9 cellular contexts compared by ENCODE assay signal in the genomic region with DNA sequence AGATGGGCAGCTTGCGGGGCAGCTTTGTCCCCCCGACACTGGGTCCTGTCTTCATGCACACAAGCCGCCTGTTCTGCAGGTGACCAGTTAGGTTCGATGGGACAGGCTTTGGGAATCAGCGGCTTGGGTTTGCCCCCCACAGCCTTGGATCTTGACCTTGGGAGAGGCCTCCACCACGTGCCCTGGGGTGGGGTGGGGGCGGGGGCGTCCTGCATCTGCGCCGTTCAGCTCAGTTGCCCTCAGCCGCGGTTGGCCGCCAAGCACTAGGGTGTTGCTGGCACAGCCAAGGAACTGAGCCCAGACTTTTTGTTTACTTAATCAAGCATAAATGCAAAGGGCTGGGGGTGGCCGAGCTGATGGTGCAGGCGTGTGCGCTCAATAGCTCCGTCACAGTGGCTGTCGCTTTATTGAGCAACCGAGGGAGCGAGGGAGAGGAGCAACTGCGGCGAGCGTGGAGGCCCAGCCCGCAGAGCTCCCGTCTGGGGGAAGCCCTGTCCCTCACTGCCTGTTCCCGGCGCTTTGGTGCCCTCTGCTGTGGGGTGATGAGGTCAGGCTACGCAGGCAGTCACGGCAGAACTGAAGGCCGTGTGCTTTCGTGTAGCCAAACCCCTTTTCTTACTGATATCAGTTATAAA. TPM values are rescaled to one million over a fixed set of nuclear protein-coding genes. Genes with fewer than 3 reads are reported as not detected.
DNase-seq lines count a peak whose midpoint lies in the region; ATAC-seq and TF ChIP-seq lines count a peak whose summit lies in the region.
"Had no signal": no experiment of that assay in that cellular context is flagged by ENCODE, and none has a peak within 500 bp of the region (broad histone marks: within the 10 kb centered on the region; RNA-seq: fewer than 3 reads in every experiment).

No MANE protein-coding gene starts in this region.

- peak in 1 of 2 donors; percentile 29 for TF ChIP-seq POLR2A in adrenal gland (IDR thresholded peaks at IDR 0.05)
- no peak for TF ChIP-seq POLR2A in gastrocnemius medialis (IDR thresholded peaks at IDR 0.05)

- ATAC-seq in gastrocnemius medialis (peak; percentile 78 to 81), GM21717 (IDR thresholded peaks at IDR 0.05; ENCODE audit: unreplicated experiment) (no peak), HG03439 (IDR thresholded peaks at IDR 0.05; ENCODE audit: unreplicated experiment) (no peak)

- H3K4me1 ChIP-seq in adrenal gland (replicated peaks in 1 of 2): peaks cover 5 to 12% of the 10 kb centered on the region in 2 donors
- H3K4me1 ChIP-seq in right atrium auricular region: peaks cover 0 to 16% of the 10 kb centered on the region in 2 donors
- H3K4me1 ChIP-seq in gastrocnemius medialis: peaks cover 6 to 9% of the 10 kb centered on the region in 2 donors

- H3K4me3 ChIP-seq in adrenal gland: peak overlapping the region in 1 of 4 donors; percentile 36
- H3K4me3 ChIP-seq in right atrium auricular region: peak overlapping the region in 1 of 2 donors; percentile 10
- peak overlapping the region in 2 of 4 donors; percentile 1 to 20 for H3K4me3 ChIP-seq in gastrocnemius medialis

- no peaks in the 10 kb centered on the region for H3K36me3 ChIP-seq in adrenal gland (replicated peaks in 1 of 2)
- H3K36me3 ChIP-seq in right atrium auricular region: no peaks in the 10 kb centered on the region
- H3K36me3 ChIP-seq in gastrocnemius medialis: no peaks in the 10 kb centered on the region

- intact Hi-C loops in adrenal gland (cut with DNase I): loop anchor here (5.0 to 10.0 kb wide), 5 partner anchors 49 to 321 kb away; a partner anchor contains a TSS
- intact Hi-C loops in gastrocnemius medialis (cut with DNase I; ENCODE audit: low total_unique reads): loop anchor here (1.0 to 5.0 kb wide), 3 partner anchors 48 to 219 kb away; no protein-coding TSS in a partner anchor

- 7 to 22% (median 11%) methylated on average over 11 to 31 of the region's 31 CpGs for WGBS in adrenal gland, 4 donors

- no peaks in the 10 kb centered on the region for H3K27me3 ChIP-seq in adrenal gland
- no peaks in the 10 kb centered on the region for H3K27me3 ChIP-seq in right atrium auricular region
- peaks cover 8 to 14% (median 12%) of the 10 kb centered on the region in 3 donors for H3K27me3 ChIP-seq in gastrocnemius medialis

- TF ChIP-seq CTCF in GM12873 (IDR thresholded peaks at IDR 0.05; ENCODE audit: insufficient read depth, low read depth, low read length, missing control alignments) (peak; percentile 63), adrenal gland (IDR thresholded peaks at IDR 0.05) (peak; percentile 33 to 84 (median 70)), right atrium auricular region (IDR thresholded peaks at IDR 0.05) (peak in 1 of 2 donors; percentile 72), gastrocnemius medialis (IDR thresholded peaks at IDR 0.05 in 4 of 5, conservative IDR thresholded peaks at IDR 0.05 in 1 of 5) (peak; percentile 10 to 69 (median 59))

- H3K9me3 ChIP-seq in adrenal gland (replicated peaks in 1 of 3) (no peaks in the 10 kb centered on the region), right atrium auricular region (peaks cover 0 to 7% of the 10 kb centered on the region in 2 donors), gastrocnemius medialis (no peaks in the 10 kb centered on the region)

- H3K27ac ChIP-seq in adrenal gland (no peak overlapping the region), right atrium auricular region (no peak overlapping the region), gastrocnemius medialis (no peak overlapping the region)
- H3K27ac ChIP-seq: skin epidermis had no signal

- peak; percentile 31 for DNase-seq in NCI-H1694 (lab: John Stamatoyannopoulos, UW)
- peak; percentile 54 to 83 (median 71) for DNase-seq in T-helper 2 cell
- DNase-seq in adrenal gland: peak; percentile 87 to 93 (median 92)
- peak; percentile 82 for DNase-seq in right atrium auricular region (ENCODE audit: low spot score)
- peak; percentile 45 to 64 for DNase-seq in gastrocnemius medialis

- in situ Hi-C loops in gastrocnemius medialis (cut with MboI; ENCODE audit: low sequenced_read_pairs in 4 of 4): loop anchor here in 3 of 4 donors (10.0 to 25.0 kb wide), 2 partner anchors 211 to 224 kb away; no protein-coding TSS in a partner anchor

RNA-seq across cellular contexts. Expression of a gene that starts 33.9 kb away (rescaled TPM):
- 1 to 10 TPM in 2 of 8 donors, under 1 TPM in 5, not detected in 1; 0.10 to 3.7 (median 0.38) TPM for total RNA-seq in adrenal gland
- polyA plus RNA-seq in adrenal gland: 1 to 10 TPM in 1 of 3 donors, under 1 TPM in 2; 0.71 to 1.4 (median 0.82) TPM
- total RNA-seq in right atrium auricular region: under 1 TPM; 0.08 to 0.11 TPM
- total RNA-seq in gastrocnemius medialis: not detected

Comparison
In these comparisons a context has a peak if more than half of its experiments do, and no peak if none do; other contexts are left out.
1. DNase-seq: peak in every context shown above with its lines; median percentile 92 in adrenal gland; 82 in right atrium auricular region; 71 in T-helper 2 cell; 54 in gastrocnemius medialis; 31 in NCI-H1694.
2. ATAC-seq: peak in gastrocnemius medialis (2 of 2); none in GM21717 (single experiment) and HG03439 (single experiment).